Comparison of ENCODE assay signal across 1 cellular context in the genomic region with DNA sequence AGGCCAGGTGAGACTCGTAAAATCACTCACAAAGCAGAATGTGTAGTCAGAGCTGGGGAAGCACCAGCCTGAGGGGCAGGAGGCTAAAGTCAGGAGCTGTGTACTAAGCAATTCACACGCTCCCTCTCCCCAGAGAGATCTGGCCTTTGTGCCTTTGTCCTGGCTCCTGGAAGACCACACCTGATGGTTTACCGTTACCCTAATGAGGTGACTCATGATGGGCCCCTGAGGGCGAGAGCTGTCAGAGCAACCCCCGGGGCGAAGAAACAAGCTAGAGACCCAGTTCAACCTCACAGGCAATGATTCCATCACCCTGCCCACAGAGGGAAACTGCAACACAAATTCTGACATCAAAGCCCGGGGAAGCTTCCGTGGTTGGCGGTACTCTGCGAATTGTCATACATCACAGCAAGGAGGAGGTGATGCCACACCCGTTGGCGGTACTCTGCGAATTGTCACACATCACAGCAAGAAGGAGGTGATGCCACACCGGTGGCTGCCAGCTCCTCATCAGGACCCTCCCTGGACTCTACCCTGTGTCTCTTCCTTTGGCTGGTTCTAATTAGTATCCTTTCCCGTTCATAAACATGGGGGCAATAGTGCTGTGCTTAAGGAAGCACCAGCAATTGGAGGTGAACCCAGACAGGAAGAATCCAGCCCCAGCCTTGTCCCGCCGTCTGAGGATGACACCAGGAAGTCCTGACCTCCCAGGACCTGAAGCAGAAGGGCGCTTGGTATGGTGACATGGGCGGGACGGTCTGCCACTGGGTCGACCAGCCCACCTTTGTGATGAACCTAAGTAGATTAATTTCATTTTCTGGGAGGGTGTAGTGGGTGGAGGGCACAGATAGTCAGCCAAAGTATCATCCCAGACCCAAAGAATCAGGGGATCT.
TF ChIP-seq lines count a peak whose summit lies in the region.

No MANE protein-coding gene starts in this region.

TF ChIP-seq in HepG2, 621 proteins besides CTCF, POLR2A, EP300 and RAD21:
- TF ChIP-seq SAP130 (CRISPR knock-in tag; IDR thresholded peaks at IDR 0.05; ENCODE audit: low read depth) (0 out of 2 replicates have a peak, but pooled peaks have one; percentile 7), U2AF1 (optimal IDR thresholded peaks at IDR 0.05; ENCODE audit: low read depth, low read length) (no peak), ZSCAN25 (CRISPR knock-in tag; IDR thresholded peaks at IDR 0.05) (0 out of 2 replicates have a peak, but pooled peaks have one; percentile 23), FOSL2 (CRISPR knock-in tag; IDR thresholded peaks at IDR 0.05) (0 out of 2 replicates have a peak, but pooled peaks have one; percentile 13)
- TF ChIP-seq, protein P1, sequence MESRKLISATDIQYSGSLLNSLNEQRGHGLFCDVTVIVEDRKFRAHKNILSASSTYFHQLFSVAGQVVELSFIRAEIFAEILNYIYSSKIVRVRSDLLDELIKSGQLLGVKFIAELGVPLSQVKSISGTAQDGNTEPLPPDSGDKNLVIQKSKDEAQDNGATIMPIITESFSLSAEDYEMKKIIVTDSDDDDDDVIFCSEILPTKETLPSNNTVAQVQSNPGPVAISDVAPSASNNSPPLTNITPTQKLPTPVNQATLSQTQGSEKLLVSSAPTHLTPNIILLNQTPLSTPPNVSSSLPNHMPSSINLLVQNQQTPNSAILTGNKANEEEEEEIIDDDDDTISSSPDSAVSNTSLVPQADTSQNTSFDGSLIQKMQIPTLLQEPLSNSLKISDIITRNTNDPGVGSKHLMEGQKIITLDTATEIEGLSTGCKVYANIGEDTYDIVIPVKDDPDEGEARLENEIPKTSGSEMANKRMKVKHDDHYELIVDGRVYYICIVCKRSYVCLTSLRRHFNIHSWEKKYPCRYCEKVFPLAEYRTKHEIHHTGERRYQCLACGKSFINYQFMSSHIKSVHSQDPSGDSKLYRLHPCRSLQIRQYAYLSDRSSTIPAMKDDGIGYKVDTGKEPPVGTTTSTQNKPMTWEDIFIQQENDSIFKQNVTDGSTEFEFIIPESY (CRISPR knock-in tag; IDR thresholded peaks at IDR 0.05) = peak; percentile 74; the same call in 1 of the 2 replicates
